Comparison of ENCODE assay signal across 20 cellular contexts in the genomic region with DNA sequence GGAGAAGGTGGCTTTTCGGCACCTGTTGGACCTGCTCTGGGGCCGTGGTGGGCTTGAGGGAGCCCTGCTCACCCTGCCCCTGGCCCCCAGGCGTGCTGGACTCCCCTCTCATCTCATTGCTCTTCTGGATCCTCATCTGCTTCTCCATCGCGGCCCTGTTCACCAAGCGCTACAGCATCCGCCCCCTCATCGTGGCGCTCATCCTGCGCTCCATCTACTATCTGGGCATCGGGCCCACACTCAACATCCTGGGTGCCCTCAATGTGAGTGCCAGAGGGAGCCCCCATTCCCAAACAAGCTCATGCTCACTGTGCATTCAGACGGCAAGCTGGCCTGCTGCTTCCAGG. TPM values are rescaled to one million over a fixed set of nuclear protein-coding genes. Genes with fewer than 3 reads are reported as not detected.
"Had no signal": no experiment of that assay in that cellular context is flagged by ENCODE, and none has a peak within 500 bp of the region (broad histone marks: within the 10 kb centered on the region; RNA-seq: fewer than 3 reads in every experiment).

No MANE protein-coding gene starts in this region.

- H3K27ac ChIP-seq: adrenal gland, esophagus muscularis mucosa, hepatocyte, left lung, prostate gland, stomach, testis, upper lobe of right lung, WERI-Rb-1 had no signal

- H3K4me3 Mint-ChIP-seq: memory B cell; naive thymus-derived CD8-positive, alpha-beta T cell; T-helper 1 cell treated with Interleukin-12 subunit alpha and Interleukin-12 subunit beta and Interleukin-4 antibody, amounts not matched to agents 30 μg/mL and 1 μg/mL, for 36 hours had no signal

- H3K4me1 ChIP-seq: prostate gland had no signal

- H3K4me3 ChIP-seq: adrenal gland, esophagus muscularis mucosa, hepatocyte, left lung, mucosa of descending colon, prostate gland, stomach, testis, upper lobe of right lung had no signal

- FAIRE-seq: colon, kidney had no signal

- H2AFZ ChIP-seq: hepatocyte had no signal

- H3K9me3 ChIP-seq: adrenal gland, esophagus muscularis mucosa, left lung, mucosa of descending colon, prostate gland, stomach, testis, upper lobe of right lung had no signal

- DNase-seq: activated CD4-positive, alpha-beta T cell treated with anti-CD3 and anti-CD28 coated beads for 4 hours; activated CD8-positive, alpha-beta memory T cell treated with anti-CD3 and anti-CD28 coated beads, Interleukin-2, amount 50 U/mL, for 48 hours; activated naive CD4-positive, alpha-beta T cell treated with Interleukin-2 at 50 U/mL for 16 hours; adrenal gland; mucosa of descending colon; occipital lobe; stomach; testis; upper lobe of right lung; WERI-Rb-1 had no signal

- H3K4me2 ChIP-seq: hepatocyte had no signal

- ATAC-seq: left lung; mucosa of descending colon; naive thymus-derived CD8-positive, alpha-beta T cell; sciatic nerve; upper lobe of right lung had no signal

- H3K79me2 ChIP-seq: hepatocyte had no signal

- H3K27me3 Mint-ChIP-seq: memory B cell; naive thymus-derived CD8-positive, alpha-beta T cell had no signal

- H3K27me3 ChIP-seq: adrenal gland, esophagus muscularis mucosa, hepatocyte, left lung, stomach, testis, upper lobe of right lung had no signal

- H3K9me3 Mint-ChIP-seq: memory B cell; naive thymus-derived CD8-positive, alpha-beta T cell; T-helper 1 cell treated with Interleukin-12 subunit alpha and Interleukin-12 subunit beta and Interleukin-4 antibody, amounts not matched to agents 30 μg/mL and 1 μg/mL, for 36 hours had no signal

RNA-seq across cellular contexts. Expression of gene IP6K3, which starts 57.6 kb away (rescaled TPM):
- total RNA-seq: naive thymus-derived CD8-positive, alpha-beta T cell; occipital lobe had no signal
- polyA plus RNA-seq: naive thymus-derived CD8-positive, alpha-beta T cell had no signal
